8 cellular contexts compared by ENCODE assay signal in genomic region chr3:196740476-196741400, GRCh38. TPM values are rescaled to one million over a fixed set of nuclear protein-coding genes. Genes with fewer than 3 reads are reported as not detected.
DNase-seq lines count a peak whose midpoint lies in the region; ATAC-seq, FAIRE-seq and TF ChIP-seq lines count a peak whose summit lies in the region.

No MANE protein-coding gene starts in this region.

- peak overlapping the region; percentile 91 to 99 for H3K27ac ChIP-seq in tibial artery

- H3K9me3 ChIP-seq in tibial artery, result no peaks in the 10 kb centered on the region

- H3K4me3 Mint-ChIP-seq in activated T-helper 1 cell treated with anti-CD3 and anti-CD28 coated beads, Interleukin-12 subunit alpha, Interleukin-12 subunit beta, Interleukin-2, Interleukin-4 antibody, amounts not matched to agents 30 ng/mL and 10 ng/mL and 1 ng/mL, durations not matched to agents 14 hours and 24 hours and 36 hours, result peak overlapping the region; percentile 100
- H3K4me3 Mint-ChIP-seq in nephron progenitor cell, result peak overlapping the region; percentile 100

- H3K4me1 ChIP-seq in tibial artery, result peaks cover 0 to 30% (median 10%) of the 10 kb centered on the region in 4 donors

- peaks cover 27% of the 10 kb centered on the region for H3K4me1 Mint-ChIP-seq in activated T-helper 1 cell treated with anti-CD3 and anti-CD28 coated beads, Interleukin-12 subunit alpha, Interleukin-12 subunit beta, Interleukin-2, Interleukin-4 antibody, amounts not matched to agents 30 ng/mL and 10 ng/mL and 1 ng/mL, durations not matched to agents 14 hours and 24 hours and 36 hours (ENCODE audit: low read depth)
- H3K4me1 Mint-ChIP-seq in nephron progenitor cell, result peaks cover 16% of the 10 kb centered on the region

- H3K4me3 ChIP-seq in foreskin fibroblast (ENCODE audit: low read depth in 1 of 2, low read length in 2 of 2), result peak overlapping the region; percentile 92 to 97
- H3K4me3 ChIP-seq in tibial artery, result peak overlapping the region; percentile 77 to 97

- H3K27me3 Mint-ChIP-seq in activated T-helper 1 cell treated with anti-CD3 and anti-CD28 coated beads, Interleukin-12 subunit alpha, Interleukin-12 subunit beta, Interleukin-2, Interleukin-4 antibody, amounts not matched to agents 30 ng/mL and 10 ng/mL and 1 ng/mL, durations not matched to agents 14 hours and 24 hours and 36 hours (ENCODE audit: insufficient read depth), result no peaks in the 10 kb centered on the region
- no peaks in the 10 kb centered on the region for H3K27me3 Mint-ChIP-seq in nephron progenitor cell (ENCODE audit: low read depth, poor library complexity)

- TF ChIP-seq CTCF in foreskin fibroblast (IDR thresholded peaks at IDR 0.05; ENCODE audit: low read depth, low read length) (no peak), nephron progenitor cell (IDR thresholded peaks at IDR 0.05) (no peak), tibial artery (IDR thresholded peaks at IDR 0.05) (no peak)

- FAIRE-seq in H54 (lab: Jason Lieb, UNC), result peak; percentile 97

- H3K27me3 ChIP-seq in tibial artery, result no peaks in the 10 kb centered on the region

- no peaks in the 10 kb centered on the region for H3K36me3 ChIP-seq in tibial artery

- DNase-seq in COR-L47 (lab: John Stamatoyannopoulos, UW) (peak; percentile 37), H54 (ENCODE audit: insufficient read length, low spot score) (no peak), NCI-H510A treated with DMSO at 0.1 percent for 48 hours (lab: John Stamatoyannopoulos, UW) (peak; percentile 79), foreskin fibroblast (peak; percentile 32 to 68), nephron progenitor cell (peak; percentile 42), tibial artery (no peak)
- peak; percentile 3 for DNase-seq in activated T-helper 1 cell treated with anti-CD3 and anti-CD28 coated beads, Interleukin-12 subunit alpha, Interleukin-12 subunit beta, Interleukin-2, Interleukin-4 antibody, amounts not matched to agents 30 ng/mL and 10 ng/mL and 1 ng/mL, durations not matched to agents 14 hours and 24 hours and 36 hours (ENCODE audit: low spot score)

- intact Hi-C loops in activated T-helper 1 cell treated with anti-CD3 and anti-CD28 coated beads, Interleukin-12 subunit alpha, Interleukin-12 subunit beta, Interleukin-2, Interleukin-4 antibody, amounts not matched to agents 30 ng/mL and 10 ng/mL and 1 ng/mL, durations not matched to agents 14 hours and 24 hours and 36 hours (cut with micrococcal nuclease), result loop anchor here (1.0 to 5.0 kb wide), 5 partner anchors 18 to 558 kb away; partner anchors contain the start of genes DLG1 and NCBP2
- intact Hi-C loops in tibial artery (cut with DNase I; ENCODE audit: low total_unique reads), result loop anchor here (10.0 kb wide), 1 partner anchor 224 kb away; the partner anchor contains the start of gene PIGZ

- peaks cover 4% of the 10 kb centered on the region for H3K9me3 Mint-ChIP-seq in activated T-helper 1 cell treated with anti-CD3 and anti-CD28 coated beads, Interleukin-12 subunit alpha, Interleukin-12 subunit beta, Interleukin-2, Interleukin-4 antibody, amounts not matched to agents 30 ng/mL and 10 ng/mL and 1 ng/mL, durations not matched to agents 14 hours and 24 hours and 36 hours
- H3K9me3 Mint-ChIP-seq in nephron progenitor cell, result peaks cover 28% of the 10 kb centered on the region

- H3K36me3 Mint-ChIP-seq in activated T-helper 1 cell treated with anti-CD3 and anti-CD28 coated beads, Interleukin-12 subunit alpha, Interleukin-12 subunit beta, Interleukin-2, Interleukin-4 antibody, amounts not matched to agents 30 ng/mL and 10 ng/mL and 1 ng/mL, durations not matched to agents 14 hours and 24 hours and 36 hours (ENCODE audit: low read depth), result peaks cover 21% of the 10 kb centered on the region
- peaks cover 41% of the 10 kb centered on the region for H3K36me3 Mint-ChIP-seq in nephron progenitor cell (ENCODE audit: low read depth)

- no peak for ATAC-seq in HG03139 (IDR thresholded peaks at IDR 0.05; ENCODE audit: unreplicated experiment)

- TF ChIP-seq POLR2A in H54 (IDR thresholded peaks at IDR 0.05; ENCODE audit: low read depth, low read length), result no peak

- H3K27ac Mint-ChIP-seq in activated T-helper 1 cell treated with anti-CD3 and anti-CD28 coated beads, Interleukin-12 subunit alpha, Interleukin-12 subunit beta, Interleukin-2, Interleukin-4 antibody, amounts not matched to agents 30 ng/mL and 10 ng/mL and 1 ng/mL, durations not matched to agents 14 hours and 24 hours and 36 hours, result peak overlapping the region; percentile 100
- H3K27ac Mint-ChIP-seq in nephron progenitor cell, result peak overlapping the region; percentile 100

RNA-seq across cellular contexts. Expression of gene PAK2, which starts 1.1 kb away (rescaled TPM):
- total RNA-seq in activated T-helper 1 cell treated with anti-CD3 and anti-CD28 coated beads, Interleukin-12 subunit alpha, Interleukin-12 subunit beta, Interleukin-2, Interleukin-4 antibody, amounts not matched to agents 30 ng/mL and 10 ng/mL and 1 ng/mL, durations not matched to agents 14 hours and 24 hours and 36 hours, result 82.5 and 86.5 TPM in 2 replicates

RNA-seq across cellular contexts. Expression of gene PIGX, which starts 28.6 kb away (rescaled TPM):
- 49.7 and 52.1 TPM in 2 replicates for total RNA-seq in activated T-helper 1 cell treated with anti-CD3 and anti-CD28 coated beads, Interleukin-12 subunit alpha, Interleukin-12 subunit beta, Interleukin-2, Interleukin-4 antibody, amounts not matched to agents 30 ng/mL and 10 ng/mL and 1 ng/mL, durations not matched to agents 14 hours and 24 hours and 36 hours

RNA-seq across cellular contexts. Expression of gene CEP19, which starts 28.7 kb away (rescaled TPM):
- 3.9 and 4.1 TPM in 2 replicates for total RNA-seq in activated T-helper 1 cell treated with anti-CD3 and anti-CD28 coated beads, Interleukin-12 subunit alpha, Interleukin-12 subunit beta, Interleukin-2, Interleukin-4 antibody, amounts not matched to agents 30 ng/mL and 10 ng/mL and 1 ng/mL, durations not matched to agents 14 hours and 24 hours and 36 hours

Comparison
In these comparisons a context has a peak if more than half of its experiments do, and no peak if none do; other contexts are left out.
1. DNase-seq: peak in COR-L47 (single experiment), NCI-H510A treated with DMSO at 0.1 percent for 48 hours (single experiment), activated T-helper 1 cell treated with anti-CD3 and anti-CD28 coated beads, Interleukin-12 subunit alpha, Interleukin-12 subunit beta, Interleukin-2, Interleukin-4 antibody, amounts not matched to agents 30 ng/mL and 10 ng/mL and 1 ng/mL, durations not matched to agents 14 hours and 24 hours and 36 hours (single experiment), foreskin fibroblast (2 of 2) and nephron progenitor cell (single experiment); none in H54 (single experiment) and tibial artery (0 of 2).